8 cellular contexts compared by ENCODE assay signal in the genomic region with DNA sequence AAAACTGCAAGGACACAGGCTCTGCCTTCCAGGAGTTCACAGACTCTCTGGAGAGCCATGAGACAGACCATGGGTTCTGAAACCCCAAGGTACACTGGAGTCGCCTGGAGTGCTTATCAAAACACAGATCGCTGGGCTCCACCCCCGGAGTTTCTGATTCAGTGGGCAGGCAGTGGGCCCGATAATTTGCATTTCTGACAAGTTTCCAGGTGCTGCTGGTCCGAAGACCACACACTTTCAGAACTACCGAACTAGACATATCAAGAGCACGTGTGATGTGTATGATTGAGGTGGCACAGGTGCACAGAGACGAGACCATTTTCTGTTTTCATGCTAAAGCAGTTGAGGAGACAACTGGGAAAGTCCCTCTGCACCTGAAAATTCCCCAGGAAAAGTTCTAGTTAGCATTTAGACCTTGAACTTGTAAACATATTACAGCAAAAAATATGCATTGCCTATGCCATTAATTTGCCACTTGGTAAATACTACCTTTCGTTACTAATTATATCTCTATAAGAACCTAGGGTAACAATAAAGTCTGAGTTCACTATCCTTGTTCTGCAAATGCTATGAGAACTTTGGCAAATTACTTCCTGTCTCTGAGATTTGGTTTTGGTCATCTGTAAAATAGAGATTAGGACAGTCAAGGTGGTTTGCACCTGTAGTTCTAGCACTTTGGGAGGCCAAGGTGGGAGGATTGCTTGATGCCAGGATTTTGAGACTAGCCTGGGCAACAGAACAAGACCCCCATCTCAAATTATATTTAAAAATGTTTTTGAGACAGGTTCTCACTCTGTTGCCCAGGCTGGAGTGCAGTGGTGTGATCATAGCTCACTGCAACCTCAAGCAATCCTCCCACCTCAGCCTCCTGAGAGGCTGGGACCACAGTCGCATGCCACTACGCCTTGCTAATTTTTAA. TPM values are rescaled to one million over a fixed set of nuclear protein-coding genes. Genes with fewer than 3 reads are reported as not detected.
DNase-seq lines count a peak whose midpoint lies in the region; ATAC-seq and TF ChIP-seq lines count a peak whose summit lies in the region.

No MANE protein-coding gene starts in this region.

- intact Hi-C loops in Right ventricle myocardium superior (cut with DNase I): no loop called here

- no peaks in the 10 kb centered on the region for H3K36me3 Mint-ChIP-seq in naive B cell
- H3K36me3 Mint-ChIP-seq in glutamatergic neuron (ENCODE audit: unreplicated experiment): no peaks in the 10 kb centered on the region

- DNase-seq in activated CD4-positive, alpha-beta T cell treated with anti-CD3 and anti-CD28 coated beads, Interleukin-2, amount 50 U/mL, for 1 hour: peak; percentile 31
- DNase-seq in naive B cell: peak; percentile 78
- DNase-seq in NCI-H2196 (lab: John Stamatoyannopoulos, UW; ENCODE audit: unreplicated experiment): no peak
- DNase-seq in Right ventricle myocardium superior: no peak
- DNase-seq in glutamatergic neuron: no peak
- DNase-seq in foreskin fibroblast: no peak

- H3K4me3 ChIP-seq in foreskin fibroblast (ENCODE audit: low read depth in 1 of 2, low read length in 2 of 2): no peak overlapping the region

- TF ChIP-seq CTCF in glutamatergic neuron (IDR thresholded peaks at IDR 0.05; ENCODE audit: partially characterized antibody, unreplicated experiment) (no peak), foreskin fibroblast (IDR thresholded peaks at IDR 0.05; ENCODE audit: low read depth, low read length) (no peak)

- no peaks in the 10 kb centered on the region for H3K27me3 Mint-ChIP-seq in naive B cell
- no peaks in the 10 kb centered on the region for H3K27me3 Mint-ChIP-seq in glutamatergic neuron (ENCODE audit: unreplicated experiment)

- H3K4me1 Mint-ChIP-seq in naive B cell (peaks cover 20 to 53% (median 49%) of the 10 kb centered on the region in 3 donors), glutamatergic neuron (ENCODE audit: low read depth, unreplicated experiment) (no peaks in the 10 kb centered on the region)

- peak; percentile 90 for ATAC-seq in GM19035 (IDR thresholded peaks at IDR 0.05; ENCODE audit: unreplicated experiment)
- peak; percentile 89 for ATAC-seq in HG02981 (IDR thresholded peaks at IDR 0.05; ENCODE audit: unreplicated experiment)
- peak; percentile 92 to 94 for ATAC-seq in naive B cell (ENCODE audit: low read depth in 2 of 2)
- no peak for ATAC-seq in Right ventricle myocardium superior (ENCODE audit: poor library complexity)

- H3K4me3 Mint-ChIP-seq in naive B cell: peak overlapping the region; percentile 6 to 86 (median 73)
- no peak overlapping the region for H3K4me3 Mint-ChIP-seq in glutamatergic neuron (ENCODE audit: unreplicated experiment)

- peak overlapping the region; percentile 89 to 98 (median 98) for H3K27ac Mint-ChIP-seq in naive B cell
- H3K27ac Mint-ChIP-seq in glutamatergic neuron (ENCODE audit: unreplicated experiment): no peak overlapping the region

- H3K9me3 Mint-ChIP-seq in naive B cell (no peaks in the 10 kb centered on the region), glutamatergic neuron (ENCODE audit: unreplicated experiment) (peaks cover 1% of the 10 kb centered on the region)

RNA-seq across cellular contexts. Expression of a gene that starts 14.3 kb away (rescaled TPM):
- 10 to 100 TPM; 15.0 to 46.3 (median 24.3) TPM for polyA plus RNA-seq in naive B cell (ENCODE audit: low read depth in 6 of 6)
- total RNA-seq in Right ventricle myocardium superior (28.3 TPM), glutamatergic neuron (ENCODE audit: unreplicated experiment) (22.7 TPM)

Comparison
In these comparisons a context has a peak if more than half of its experiments do, and no peak if none do; other contexts are left out.
1. DNase-seq: peak in activated CD4-positive, alpha-beta T cell treated with anti-CD3 and anti-CD28 coated beads, Interleukin-2, amount 50 U/mL, for 1 hour (single experiment) and naive B cell (single experiment); none in NCI-H2196 (single experiment), Right ventricle myocardium superior (single experiment), glutamatergic neuron (single experiment) and foreskin fibroblast (0 of 2).